Comparison of ENCODE assay signal across 20 cellular contexts in the genomic region with DNA sequence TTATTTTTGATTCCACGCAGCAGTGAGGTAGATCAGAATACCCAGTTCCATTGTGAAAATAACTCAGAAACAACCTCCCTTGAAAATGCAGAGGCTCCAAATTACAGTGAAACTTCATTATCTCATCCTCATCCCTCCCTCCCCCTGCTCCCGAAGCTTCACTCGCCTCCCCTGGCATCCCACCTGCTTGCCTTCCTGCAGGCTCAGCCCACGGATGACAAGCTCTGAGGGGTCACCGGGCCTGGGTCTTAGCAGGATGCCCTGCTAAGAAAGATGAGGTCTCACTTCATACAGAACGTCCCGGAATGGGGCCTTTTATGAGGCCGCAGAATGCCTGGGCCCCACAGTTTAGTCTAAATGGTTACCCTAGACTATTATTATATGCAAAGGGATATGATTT. TPM values are rescaled to one million over a fixed set of nuclear protein-coding genes. Genes with fewer than 3 reads are reported as not detected.
"Had no signal": no experiment of that assay in that cellular context is flagged by ENCODE, and none has a peak within 500 bp of the region (broad histone marks: within the 10 kb centered on the region; RNA-seq: fewer than 3 reads in every experiment).

No MANE protein-coding gene starts in this region.

- H3K27ac Mint-ChIP-seq: activated naive CD8-positive, alpha-beta T cell treated with anti-CD3 and anti-CD28 coated beads for 36 hours; effector memory CD8-positive, alpha-beta T cell; memory B cell; stimulated activated naive CD8-positive, alpha-beta T cell treated with anti-CD3 and anti-CD28 coated beads, Interleukin-15, Interleukin-2, amounts not matched to agents 100 ng/mL and 50 ng/mL, for 24 hours had no signal

- ATAC-seq: effector memory CD8-positive, alpha-beta T cell; esophagus mucosa; left cardiac atrium; mucosa of descending colon; SK-N-SH treated with all-trans-retinoic acid at 6 μM for 48 hours had no signal

- H3K9me3 Mint-ChIP-seq: effector memory CD8-positive, alpha-beta T cell had no signal

- H3K9me3 ChIP-seq: mucosa of descending colon, prostate gland, transverse colon had no signal

- H3K4me1 Mint-ChIP-seq: activated naive CD8-positive, alpha-beta T cell treated with anti-CD3 and anti-CD28 coated beads for 36 hours; memory B cell; naive B cell had no signal

- H3K27me3 ChIP-seq: transverse colon had no signal

- H3K36me3 ChIP-seq: prostate gland, transverse colon had no signal

- H3K4me1 ChIP-seq: prostate gland had no signal

- H3K4me3 Mint-ChIP-seq: activated naive CD8-positive, alpha-beta T cell treated with anti-CD3 and anti-CD28 coated beads for 36 hours; effector memory CD8-positive, alpha-beta T cell; memory B cell; naive B cell; stimulated activated naive CD8-positive, alpha-beta T cell treated with anti-CD3 and anti-CD28 coated beads, Interleukin-15, Interleukin-2, amounts not matched to agents 100 ng/mL and 50 ng/mL, for 24 hours had no signal

- H3K27ac ChIP-seq: prostate gland, transverse colon, WERI-Rb-1 had no signal

- DNase-seq: activated CD8-positive, alpha-beta memory T cell treated with anti-CD3 and anti-CD28 coated beads, Interleukin-2, amount 50 U/mL, for 48 hours; activated naive CD4-positive, alpha-beta T cell treated with Interleukin-2 at 50 U/mL for 16 hours; activated naive CD8-positive, alpha-beta T cell treated with anti-CD3 and anti-CD28 coated beads for 36 hours; effector memory CD8-positive, alpha-beta T cell; glutamatergic neuron; left cardiac atrium; mucosa of descending colon; naive B cell; stimulated activated CD4-positive, alpha-beta T cell treated with anti-CD3 and anti-CD28 coated beads, Interleukin-4, amount 100 ng/mL, for 24 hours; transverse colon; WERI-Rb-1 had no signal

- H3K4me3 ChIP-seq: mucosa of descending colon, prostate gland, transverse colon had no signal

RNA-seq across cellular contexts. Expression of gene FXYD6, which starts 20.2 kb away (rescaled TPM):
- total RNA-seq: osteoblast; T-helper 2 cell treated with Interferon-gamma antibody and Interleukin-4, amounts not matched to agents 100 ng/mL and 5 ng/mL, for 36 hours had no signal

RNA-seq across cellular contexts. Expression of gene FXYD2, which starts 31.7 kb away (rescaled TPM):
- total RNA-seq: esophagus mucosa, osteoblast had no signal

RNA-seq across cellular contexts. Expression of gene DSCAML1, which starts 59.2 kb away (rescaled TPM):
- total RNA-seq: dermis microvascular lymphatic vessel endothelial cell, endothelial cell of umbilical vein, esophagus mucosa, osteoblast had no signal
- polyA plus RNA-seq: endothelial cell of umbilical vein had no signal
